In the genomic region with DNA sequence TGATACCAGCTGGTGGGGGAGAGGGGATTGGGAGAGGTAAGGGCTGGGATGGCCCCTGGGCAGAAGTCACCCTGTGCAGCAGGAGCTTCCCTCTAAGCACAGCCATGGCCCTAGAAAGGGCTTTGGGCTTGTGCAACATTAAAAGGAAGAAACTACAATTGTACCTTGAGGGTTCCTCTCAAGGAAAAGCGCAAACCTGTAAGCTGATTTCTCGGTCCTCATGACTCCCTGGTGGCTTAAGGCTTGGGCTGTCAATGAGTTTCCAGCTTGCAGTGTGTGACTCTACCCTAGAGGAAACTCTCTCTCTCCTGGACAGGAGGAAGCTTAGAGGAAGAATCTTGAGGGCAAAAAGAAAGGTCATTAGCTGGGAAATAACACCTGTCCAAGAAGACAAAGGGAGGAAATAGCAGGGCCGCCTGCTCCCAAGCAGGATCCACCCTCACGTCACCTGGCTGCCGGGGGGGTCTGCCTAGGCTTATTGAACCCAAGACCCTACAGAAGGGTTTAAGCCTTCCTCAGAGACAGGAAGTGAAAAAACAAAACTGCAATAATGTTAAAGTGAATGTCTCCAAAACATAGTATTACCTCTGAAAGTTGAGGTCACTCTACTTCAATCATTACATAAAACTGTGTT, we compare ENCODE assay signal across 24 cellular contexts.
DNase-seq lines count a peak whose midpoint lies in the region; ATAC-seq and TF ChIP-seq lines count a peak whose summit lies in the region.
"Had no signal": no experiment of that assay in that cellular context is flagged by ENCODE, and none has a peak within 500 bp of the region (broad histone marks: within the 10 kb centered on the region; RNA-seq: fewer than 3 reads in every experiment).

No MANE protein-coding gene starts in this region.

- POLR2A ChIA-PET in activated CD8-positive, alpha-beta T cell treated with anti-CD3 and anti-CD28 coated beads for 36 hours (lab: Charles Lee), result no interaction called here

- H3K79me2 ChIP-seq in neural cell (replicated peaks; ENCODE audit: insufficient read depth, low read length), result no peaks in the 10 kb centered on the region

- H3K4me1 Mint-ChIP-seq in activated CD8-positive, alpha-beta T cell treated with anti-CD3 and anti-CD28 coated beads for 36 hours (ENCODE audit: low read depth), result no peaks in the 10 kb centered on the region
- H3K4me1 Mint-ChIP-seq: activated CD4-positive, alpha-beta T cell treated with anti-CD3 and anti-CD28 coated beads for 36 hours; activated naive CD4-positive, alpha-beta T cell treated with anti-CD3 and anti-CD28 coated beads, Interleukin-2, amount 50 U/mL, for 24 hours; naive thymus-derived CD4-positive, alpha-beta T cell had no signal

- H3K36me3 Mint-ChIP-seq in activated CD8-positive, alpha-beta T cell treated with anti-CD3 and anti-CD28 coated beads for 36 hours (ENCODE audit: low read depth), result no peaks in the 10 kb centered on the region
- H3K36me3 Mint-ChIP-seq: activated naive CD4-positive, alpha-beta T cell treated with anti-CD3 and anti-CD28 coated beads, Interleukin-2, amount 50 U/mL, for 24 hours; naive thymus-derived CD4-positive, alpha-beta T cell had no signal

- no peaks in the 10 kb centered on the region for H3K27me3 ChIP-seq in neural cell (ENCODE audit: insufficient read depth, low read depth, low read length)
- H3K27me3 ChIP-seq: suprapubic skin, uterus had no signal

- CTCF ChIA-PET in activated CD8-positive, alpha-beta T cell treated with anti-CD3 and anti-CD28 coated beads for 36 hours (lab: Charles Lee), result no interaction called here

- peak overlapping the region; percentile 22 for H3K27ac ChIP-seq in neural cell (ENCODE audit: low read length)
- H3K27ac ChIP-seq: left ventricle myocardium inferior, suprapubic skin, uterus had no signal

- no peak for ATAC-seq in activated CD8-positive, alpha-beta T cell treated with anti-CD3 and anti-CD28 coated beads for 36 hours
- ATAC-seq in HG03442 (IDR thresholded peaks at IDR 0.05; ENCODE audit: unreplicated experiment), result no peak
- ATAC-seq: activated CD4-positive, alpha-beta T cell treated with anti-CD3 and anti-CD28 coated beads for 36 hours; naive thymus-derived CD4-positive, alpha-beta T cell had no signal

- H3F3A ChIP-seq in neural cell (ENCODE audit: insufficient read depth, low read length, poor library complexity, severe bottlenecking), result no peaks in the 10 kb centered on the region

- intact Hi-C loops in posterior cingulate gyrus (cut with DNase I), result no loop called here
- intact Hi-C loops in activated CD8-positive, alpha-beta T cell treated with anti-CD3 and anti-CD28 coated beads for 36 hours (cut with micrococcal nuclease), result no loop called here

- no peak for TF ChIP-seq EP300 in neural cell (conservative IDR thresholded peaks at IDR 0.05; ENCODE audit: poor library complexity, severe bottlenecking)

- TF ChIP-seq RAD21 in neural cell (conservative IDR thresholded peaks at IDR 0.05), result no peak

- no peaks in the 10 kb centered on the region for H3K9me3 ChIP-seq in neural cell (ENCODE audit: low read length)
- H3K9me3 ChIP-seq: left ventricle myocardium inferior, suprapubic skin, uterus had no signal

- no peak overlapping the region for H3K4me2 ChIP-seq in neural cell (ENCODE audit: low read length)

- peak overlapping the region; percentile 38 for H3K4me3 ChIP-seq in neural cell (ENCODE audit: low read length)
- H3K4me3 ChIP-seq: left ventricle myocardium inferior, skin epidermis, suprapubic skin, uterus had no signal

- no peaks in the 10 kb centered on the region for H4K20me1 ChIP-seq in neural cell (ENCODE audit: insufficient read depth)

- peak; percentile 18 for DNase-seq in NCI-H82 (lab: John Stamatoyannopoulos, UW)
- DNase-seq in NCI-H82 treated with DMSO at 0.1 percent for 48 hours (lab: John Stamatoyannopoulos, UW; ENCODE audit: unreplicated experiment), result no peak
- DNase-seq in kidney tubule cell (ENCODE audit: low spot score), result peak; percentile 30
- DNase-seq in posterior cingulate gyrus, result no peak
- no peak for DNase-seq in activated CD4-positive, alpha-beta T cell treated with anti-CD3 and anti-CD28 coated beads for 4 hours
- no peak for DNase-seq in activated CD8-positive, alpha-beta T cell treated with anti-CD3 and anti-CD28 coated beads for 36 hours
- DNase-seq: activated CD4-positive, alpha-beta T cell treated with anti-CD3 and anti-CD28 coated beads for 36 hours; activated CD8-positive, alpha-beta memory T cell treated with anti-CD3 and anti-CD28 coated beads for 24 hours; activated T-cell treated with anti-CD3 and anti-CD28 coated beads for 4 hours; Calu3; left ventricle myocardium inferior; naive thymus-derived CD4-positive, alpha-beta T cell; NCI-H1048; NCI-H524; SIG-M5; stimulated activated CD4-positive, alpha-beta T cell treated with anti-CD3 and anti-CD28 coated beads, Interleukin-1b, Interleukin-23, amount 100 ng/mL, for 48 hours; stimulated activated naive CD4-positive, alpha-beta T cell treated with Interleukin-2 at 50 U/mL for 16 hours; uterus had no signal

- H3K27me3 Mint-ChIP-seq in activated CD8-positive, alpha-beta T cell treated with anti-CD3 and anti-CD28 coated beads for 36 hours, result no peaks in the 10 kb centered on the region

- H3K9me2 ChIP-seq in neural cell (ENCODE audit: insufficient read depth, low read length), result no peaks in the 10 kb centered on the region

- H3K4me3 Mint-ChIP-seq in activated CD8-positive, alpha-beta T cell treated with anti-CD3 and anti-CD28 coated beads for 36 hours, result no peak overlapping the region
- H3K4me3 Mint-ChIP-seq: activated CD4-positive, alpha-beta T cell treated with anti-CD3 and anti-CD28 coated beads for 36 hours; activated naive CD4-positive, alpha-beta T cell treated with anti-CD3 and anti-CD28 coated beads, Interleukin-2, amount 50 U/mL, for 24 hours; naive thymus-derived CD4-positive, alpha-beta T cell had no signal

- no peak overlapping the region for H3K9ac ChIP-seq in neural cell (ENCODE audit: low read length)

- H3K27ac Mint-ChIP-seq in activated CD8-positive, alpha-beta T cell treated with anti-CD3 and anti-CD28 coated beads for 36 hours, result no peak overlapping the region
- H3K27ac Mint-ChIP-seq: activated CD4-positive, alpha-beta T cell treated with anti-CD3 and anti-CD28 coated beads for 36 hours; activated naive CD4-positive, alpha-beta T cell treated with anti-CD3 and anti-CD28 coated beads, Interleukin-2, amount 50 U/mL, for 24 hours; activated T-helper 2 cell treated with anti-CD3 and anti-CD28 coated beads, Interferon-gamma antibody, Interleukin-2, Interleukin-4, amounts not matched to agents 10 μg/mL and 5 μg/mL and 100 μg/mL, durations not matched to agents 14 hours and 24 hours and 36 hours; naive thymus-derived CD4-positive, alpha-beta T cell had no signal

- no peaks in the 10 kb centered on the region for H3K9me3 Mint-ChIP-seq in activated CD8-positive, alpha-beta T cell treated with anti-CD3 and anti-CD28 coated beads for 36 hours
- H3K9me3 Mint-ChIP-seq: activated naive CD4-positive, alpha-beta T cell treated with anti-CD3 and anti-CD28 coated beads, Interleukin-2, amount 50 U/mL, for 24 hours had no signal

- H3K36me3 ChIP-seq in neural cell (ENCODE audit: insufficient read depth, low read length), result no peaks in the 10 kb centered on the region
- H3K36me3 ChIP-seq: left ventricle myocardium inferior, suprapubic skin, uterus had no signal

- TF ChIP-seq CTCF in neural cell (IDR thresholded peaks at IDR 0.05; ENCODE audit: poor library complexity, severe bottlenecking), result no peak
- TF ChIP-seq CTCF in activated CD8-positive, alpha-beta T cell treated with anti-CD3 and anti-CD28 coated beads for 36 hours (IDR thresholded peaks at IDR 0.05), result no peak

- no peak overlapping the region for H2AFZ ChIP-seq in neural cell (ENCODE audit: low read depth, low read length)

TF ChIP-seq in neural cell, 6 proteins besides CTCF, POLR2A, EP300 and RAD21:
- TF ChIP-seq MXI1 (conservative IDR thresholded peaks at IDR 0.05; ENCODE audit: poor library complexity, severe bottlenecking) (no peak), SMC3 (conservative IDR thresholded peaks at IDR 0.05; ENCODE audit: poor library complexity) (no peak), EZH2 (IDR thresholded peaks at IDR 0.05; ENCODE audit: borderline replicate concordance, insufficient read depth, low read length, poor library complexity, severe bottlenecking) (no peak), TAF1 (IDR thresholded peaks at IDR 0.05; ENCODE audit: low read depth) (no peak), POLR2AphosphoS5 (IDR thresholded peaks at IDR 0.05) (no peak)
- TF ChIP-seq, protein P1, sequence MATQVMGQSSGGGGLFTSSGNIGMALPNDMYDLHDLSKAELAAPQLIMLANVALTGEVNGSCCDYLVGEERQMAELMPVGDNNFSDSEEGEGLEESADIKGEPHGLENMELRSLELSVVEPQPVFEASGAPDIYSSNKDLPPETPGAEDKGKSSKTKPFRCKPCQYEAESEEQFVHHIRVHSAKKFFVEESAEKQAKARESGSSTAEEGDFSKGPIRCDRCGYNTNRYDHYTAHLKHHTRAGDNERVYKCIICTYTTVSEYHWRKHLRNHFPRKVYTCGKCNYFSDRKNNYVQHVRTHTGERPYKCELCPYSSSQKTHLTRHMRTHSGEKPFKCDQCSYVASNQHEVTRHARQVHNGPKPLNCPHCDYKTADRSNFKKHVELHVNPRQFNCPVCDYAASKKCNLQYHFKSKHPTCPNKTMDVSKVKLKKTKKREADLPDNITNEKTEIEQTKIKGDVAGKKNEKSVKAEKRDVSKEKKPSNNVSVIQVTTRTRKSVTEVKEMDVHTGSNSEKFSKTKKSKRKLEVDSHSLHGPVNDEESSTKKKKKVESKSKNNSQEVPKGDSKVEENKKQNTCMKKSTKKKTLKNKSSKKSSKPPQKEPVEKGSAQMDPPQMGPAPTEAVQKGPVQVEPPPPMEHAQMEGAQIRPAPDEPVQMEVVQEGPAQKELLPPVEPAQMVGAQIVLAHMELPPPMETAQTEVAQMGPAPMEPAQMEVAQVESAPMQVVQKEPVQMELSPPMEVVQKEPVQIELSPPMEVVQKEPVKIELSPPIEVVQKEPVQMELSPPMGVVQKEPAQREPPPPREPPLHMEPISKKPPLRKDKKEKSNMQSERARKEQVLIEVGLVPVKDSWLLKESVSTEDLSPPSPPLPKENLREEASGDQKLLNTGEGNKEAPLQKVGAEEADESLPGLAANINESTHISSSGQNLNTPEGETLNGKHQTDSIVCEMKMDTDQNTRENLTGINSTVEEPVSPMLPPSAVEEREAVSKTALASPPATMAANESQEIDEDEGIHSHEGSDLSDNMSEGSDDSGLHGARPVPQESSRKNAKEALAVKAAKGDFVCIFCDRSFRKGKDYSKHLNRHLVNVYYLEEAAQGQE (IDR thresholded peaks at IDR 0.05; ENCODE audit: borderline replicate concordance), result no peak

Comparison
In these comparisons a context has a peak if more than half of its experiments do, and no peak if none do; other contexts are left out.
1. DNase-seq: peak in NCI-H82 (single experiment) and kidney tubule cell (single experiment); none in NCI-H82 treated with DMSO at 0.1 percent for 48 hours (single experiment), posterior cingulate gyrus (0 of 10), activated CD4-positive, alpha-beta T cell treated with anti-CD3 and anti-CD28 coated beads for 4 hours (0 of 2) and activated CD8-positive, alpha-beta T cell treated with anti-CD3 and anti-CD28 coated beads for 36 hours (single experiment).